31 cellular contexts compared by ENCODE assay signal in the genomic region with DNA sequence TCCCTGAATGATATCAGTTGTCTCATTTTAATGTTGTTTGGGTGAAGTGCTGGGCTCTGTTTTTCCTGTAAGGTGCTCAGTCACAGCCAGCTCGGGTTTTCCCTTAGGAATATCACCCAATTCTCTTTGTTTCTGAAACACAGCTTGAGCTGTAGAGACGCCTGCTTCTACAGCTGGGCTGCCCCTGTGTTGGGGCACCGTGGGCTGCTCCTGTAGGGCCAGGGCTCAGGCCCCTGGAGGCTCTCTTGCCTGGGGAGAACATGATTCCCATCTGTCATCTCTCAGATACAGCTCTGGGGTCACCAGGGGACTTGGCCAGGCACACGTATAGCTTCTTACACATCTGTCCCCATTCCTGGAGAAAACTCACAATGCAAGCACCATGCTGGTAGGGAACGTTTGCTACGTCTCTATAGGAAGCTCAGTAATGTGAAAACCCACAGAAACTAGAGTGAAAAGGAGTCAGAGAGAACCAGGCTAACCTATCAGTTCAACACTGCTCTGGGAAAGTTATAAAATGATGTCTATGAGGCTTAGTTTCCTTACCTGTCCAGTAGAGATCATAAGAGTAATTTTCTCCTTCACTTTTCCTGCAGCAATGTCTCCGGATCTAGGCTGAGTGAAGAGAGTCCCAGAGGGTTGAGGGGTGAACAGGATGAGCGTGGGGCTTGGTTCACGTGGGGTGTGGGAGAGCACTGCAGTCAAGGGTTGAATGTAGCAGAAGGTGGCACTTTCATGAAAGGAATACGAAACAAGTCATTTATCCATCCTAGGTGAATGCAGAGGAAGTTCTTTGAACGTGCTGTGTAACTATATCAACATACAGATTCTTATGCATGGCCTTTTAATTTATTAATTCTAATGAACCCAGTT.
A peak's percentile ranks its signal among the peaks of the same experiment; 100 is the strongest.
DNase-seq lines count a peak whose midpoint lies in the region; ATAC-seq and TF ChIP-seq lines count a peak whose summit lies in the region.
"Had no signal": no experiment of that assay in that cellular context is flagged by ENCODE, and none has a peak within 500 bp of the region (broad histone marks: within the 10 kb centered on the region; RNA-seq: fewer than 3 reads in every experiment).

No MANE protein-coding gene starts in this region.

- H3K4me3 ChIP-seq in HUES48 (ENCODE audit: low read depth, low read length) (no peak overlapping the region), iPS-20b (ENCODE audit: low read length) (peak overlapping the region; percentile 19; the same call in 1 of the 2 replicates), parathyroid adenoma (ENCODE audit: low read depth, low read length) (no peak overlapping the region)
- H3K4me3 ChIP-seq: esophagus squamous epithelium, upper lobe of right lung had no signal

- DNase-seq in T1000 (lab: John Stamatoyannopoulos, UW), result no peak
- DNase-seq: activated CD4-positive, alpha-beta T cell treated with anti-CD3 and anti-CD28 coated beads for 36 hours; activated CD8-positive, alpha-beta T cell treated with anti-CD3 and anti-CD28 coated beads, Interleukin-2, amount 10 ng/mL, durations not matched to agents 7 days and 5 days; activated effector memory CD4-positive, alpha-beta T cell treated with Interleukin-2 at 50 U/mL for 16 hours; activated T-cell treated with anti-CD3 and anti-CD28 coated beads for 4 hours; aorta; cortex of kidney; DMS79; esophagus squamous epithelium; foreskin melanocyte; GDM1; left ventricle myocardium superior; midbrain; NCI-H1048; NCI-H187 treated with DMSO at 0.1 percent for 48 hours; NCI-H226; NCI-H774; SK-N-SH; stimulated activated CD4-positive, alpha-beta T cell treated with anti-CD3 and anti-CD28 coated beads, Interleukin-12 subunit alpha, Interleukin-12 subunit beta, amount 100 ng/mL, for 4 hours; stimulated activated CD4-positive, alpha-beta T cell treated with anti-CD3 and anti-CD28 coated beads, Interleukin-4, amount 100 ng/mL, for 1 hour; T-helper 17 cell; upper lobe of right lung had no signal

- H3K36me3 ChIP-seq in HUES48 (ENCODE audit: control insufficient read depth, insufficient read depth, low read length) (peaks cover 33% of the 10 kb centered on the region), iPS-20b (ENCODE audit: insufficient read depth, low read depth, low read length) (peaks cover 49% of the 10 kb centered on the region), parathyroid adenoma (ENCODE audit: control insufficient read depth, insufficient read depth, low read length) (no peaks in the 10 kb centered on the region)

- H3K79me2 ChIP-seq in parathyroid adenoma, result peaks cover 13% of the 10 kb centered on the region

- no peak overlapping the region for H3K9ac ChIP-seq in HUES48 (ENCODE audit: low read depth, low read length)
- H3K9ac ChIP-seq in iPS-20b (ENCODE audit: low read depth, low read length), result peak overlapping the region; percentile 51; the same call in 1 of the 2 replicates
- no peak overlapping the region for H3K9ac ChIP-seq in parathyroid adenoma
- H3K9ac ChIP-seq: SK-N-SH had no signal

- TF ChIP-seq CTCF in VCaP (conservative IDR thresholded peaks at IDR 0.05) (no peak), parathyroid adenoma (IDR thresholded peaks at IDR 0.05) (no peak)

- no peak overlapping the region for H3K4me2 ChIP-seq in parathyroid adenoma (ENCODE audit: low read length)
- H3K4me2 ChIP-seq: SK-N-SH had no signal

- no peak overlapping the region for H2AFZ ChIP-seq in parathyroid adenoma

- ATAC-seq in HG03457 (IDR thresholded peaks at IDR 0.05; ENCODE audit: unreplicated experiment) (no peak), HG03175 (IDR thresholded peaks at IDR 0.05; ENCODE audit: unreplicated experiment) (no peak), GM21381 (IDR thresholded peaks at IDR 0.05; ENCODE audit: unreplicated experiment) (no peak)
- ATAC-seq: activated CD4-positive, alpha-beta T cell treated with anti-CD3 and anti-CD28 coated beads for 36 hours; activated CD8-positive, alpha-beta T cell treated with anti-CD3 and anti-CD28 coated beads, Interleukin-2, amount 10 ng/mL, durations not matched to agents 7 days and 5 days; left ventricle myocardium superior; natural killer cell treated with Interleukin-12 subunit alpha and Interleukin-12 subunit beta and Interleukin-15 and Interleukin-18, amount 100 ng/mL, for 72 hours; T-helper 17 cell; upper lobe of right lung had no signal

- H3K9me3 ChIP-seq in HUES48 (ENCODE audit: control insufficient read depth, insufficient read depth, low read length), result no peaks in the 10 kb centered on the region
- no peaks in the 10 kb centered on the region for H3K9me3 ChIP-seq in iPS-20b (ENCODE audit: insufficient read depth, low read depth, low read length)
- H3K9me3 ChIP-seq in parathyroid adenoma (ENCODE audit: control insufficient read depth, low read length), result no peaks in the 10 kb centered on the region
- H3K9me3 ChIP-seq: esophagus squamous epithelium, SK-N-SH, upper lobe of right lung had no signal

- no peaks in the 10 kb centered on the region for H3K27me3 ChIP-seq in HUES48 (ENCODE audit: control insufficient read depth, insufficient read depth, low read length)
- H3K27me3 ChIP-seq in iPS-20b (ENCODE audit: insufficient read depth, low read length), result no peaks in the 10 kb centered on the region
- H3K27me3 ChIP-seq in parathyroid adenoma (ENCODE audit: control insufficient read depth, insufficient read depth, low read length), result no peaks in the 10 kb centered on the region
- H3K27me3 ChIP-seq: esophagus squamous epithelium, upper lobe of right lung had no signal

- peak overlapping the region; percentile 81 for H3K27ac ChIP-seq in HUES48 (ENCODE audit: low read depth, low read length)
- H3K27ac ChIP-seq in VCaP, result peak overlapping the region; percentile 42
- H3K27ac ChIP-seq in iPS-20b (ENCODE audit: low read length), result peak overlapping the region; percentile 4
- H3K27ac ChIP-seq in parathyroid adenoma, result peak overlapping the region; percentile 42
- H3K27ac ChIP-seq: esophagus squamous epithelium, HL-60, upper lobe of right lung had no signal

- H3K4me1 ChIP-seq in HUES48 (ENCODE audit: control insufficient read depth, insufficient read depth, low read length), result peaks cover 32% of the 10 kb centered on the region
- peaks cover 33% of the 10 kb centered on the region for H3K4me1 ChIP-seq in iPS-20b (ENCODE audit: insufficient read depth, low read length)
- H3K4me1 ChIP-seq in parathyroid adenoma, result peaks cover 7% of the 10 kb centered on the region

Comparison
In these comparisons a context has a peak if more than half of its experiments do, and no peak if none do; other contexts are left out.
1. H3K27ac ChIP-seq: peak in every context shown above with its lines; median percentile 81 in HUES48; 42 in VCaP; 42 in parathyroid adenoma; 4 in iPS-20b.